ENCODE assay signal across 1 cellular context in the genomic region with DNA sequence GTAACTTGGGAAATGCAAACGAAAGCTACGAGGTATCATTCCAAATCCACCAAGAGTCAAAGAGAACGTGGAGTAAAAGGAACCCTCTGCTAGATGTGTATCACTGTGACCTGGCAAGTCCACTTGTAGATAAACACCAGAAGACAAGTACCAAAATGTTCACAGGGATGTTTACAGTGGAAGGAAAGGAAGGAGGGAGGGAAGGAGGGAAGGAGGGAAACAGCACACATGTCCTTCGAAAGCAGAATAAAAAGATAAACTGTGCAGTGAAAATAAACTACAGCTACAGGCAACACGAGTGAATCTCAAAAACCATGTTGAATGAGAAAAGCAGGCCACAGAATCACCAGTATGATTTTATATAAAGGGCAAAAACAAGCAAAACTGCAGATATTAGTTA.
A peak's percentile ranks its signal among the peaks of the same experiment; 100 is the strongest.
TF ChIP-seq lines count a peak whose summit lies in the region.

No MANE protein-coding gene starts in this region.

TF ChIP-seq in K562, 482 proteins besides CTCF, POLR2A, EP300 and RAD21 (continued from another document):
- TF ChIP-seq MYC (IDR thresholded peaks at IDR 0.05; ENCODE audit: low read depth, low read length): 0 out of 2 replicates have a peak, but pooled peaks have one; percentile 38
- TF ChIP-seq MYC (CRISPR knock-in tag; IDR thresholded peaks at IDR 0.05; ENCODE audit: borderline replicate concordance, low read depth): no peak
- TF ChIP-seq RBM22 (IDR thresholded peaks at IDR 0.05; ENCODE audit: low read depth, low read length, poor library complexity, severe bottlenecking): no peak
- TF ChIP-seq, protein P1, sequence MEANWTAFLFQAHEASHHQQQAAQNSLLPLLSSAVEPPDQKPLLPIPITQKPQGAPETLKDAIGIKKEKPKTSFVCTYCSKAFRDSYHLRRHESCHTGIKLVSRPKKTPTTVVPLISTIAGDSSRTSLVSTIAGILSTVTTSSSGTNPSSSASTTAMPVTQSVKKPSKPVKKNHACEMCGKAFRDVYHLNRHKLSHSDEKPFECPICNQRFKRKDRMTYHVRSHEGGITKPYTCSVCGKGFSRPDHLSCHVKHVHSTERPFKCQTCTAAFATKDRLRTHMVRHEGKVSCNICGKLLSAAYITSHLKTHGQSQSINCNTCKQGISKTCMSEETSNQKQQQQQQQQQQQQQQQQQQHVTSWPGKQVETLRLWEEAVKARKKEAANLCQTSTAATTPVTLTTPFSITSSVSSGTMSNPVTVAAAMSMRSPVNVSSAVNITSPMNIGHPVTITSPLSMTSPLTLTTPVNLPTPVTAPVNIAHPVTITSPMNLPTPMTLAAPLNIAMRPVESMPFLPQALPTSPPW (CRISPR knock-in tag; IDR thresholded peaks at IDR 0.05): 0 out of 2 replicates have a peak, but pooled peaks have one; percentile 17
- TF ChIP-seq HNRNPUL1 (IDR thresholded peaks at IDR 0.05; ENCODE audit: low read length): no peak
- TF ChIP-seq FOS (IDR thresholded peaks at IDR 0.05; ENCODE audit: extremely low read depth, insufficient read length): no peak
- TF ChIP-seq CREB1 (IDR thresholded peaks at IDR 0.05): no peak
- no peak for TF ChIP-seq CREB1 (CRISPR knock-in tag; IDR thresholded peaks at IDR 0.05)
- peak; percentile 32; the same call in 1 of the 2 replicates for TF ChIP-seq ELF4 (CRISPR knock-in tag; IDR thresholded peaks at IDR 0.05)
- no peak for TF ChIP-seq CBFA2T2 (conservative IDR thresholded peaks at IDR 0.05)
- TF ChIP-seq TEAD4 (IDR thresholded peaks at IDR 0.05; ENCODE audit: low read length): no peak
- no peak for TF ChIP-seq TEAD4 (CRISPR knock-in tag; IDR thresholded peaks at IDR 0.05; ENCODE audit: borderline replicate concordance)
- TF ChIP-seq ZNF239 (CRISPR knock-in tag; IDR thresholded peaks at IDR 0.05): no peak
- no peak for TF ChIP-seq MEF2D (tag; conservative IDR thresholded peaks at IDR 0.05; ENCODE audit: low read depth)
- TF ChIP-seq, protein P2, sequence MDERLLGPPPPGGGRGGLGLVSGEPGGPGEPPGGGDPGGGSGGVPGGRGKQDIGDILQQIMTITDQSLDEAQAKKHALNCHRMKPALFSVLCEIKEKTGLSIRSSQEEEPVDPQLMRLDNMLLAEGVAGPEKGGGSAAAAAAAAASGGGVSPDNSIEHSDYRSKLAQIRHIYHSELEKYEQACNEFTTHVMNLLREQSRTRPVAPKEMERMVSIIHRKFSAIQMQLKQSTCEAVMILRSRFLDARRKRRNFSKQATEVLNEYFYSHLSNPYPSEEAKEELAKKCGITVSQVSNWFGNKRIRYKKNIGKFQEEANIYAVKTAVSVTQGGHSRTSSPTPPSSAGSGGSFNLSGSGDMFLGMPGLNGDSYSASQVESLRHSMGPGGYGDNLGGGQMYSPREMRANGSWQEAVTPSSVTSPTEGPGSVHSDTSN (CRISPR knock-in tag; IDR thresholded peaks at IDR 0.05; ENCODE audit: low read depth): no peak
- TF ChIP-seq, protein P2 (tag; conservative IDR thresholded peaks at IDR 0.05; ENCODE audit: low read depth): no peak
TF ChIP-seq in K562: peak in this region for 28.
